17 cellular contexts compared by ENCODE assay signal in genomic region chr5:40397976-40398375, GRCh38.
A peak's percentile ranks its signal among the peaks of the same experiment; 100 is the strongest.
DNase-seq lines count a peak whose midpoint lies in the region; ATAC-seq, FAIRE-seq and TF ChIP-seq lines count a peak whose summit lies in the region.
"Had no signal": no experiment of that assay in that cellular context is flagged by ENCODE, and none has a peak within 500 bp of the region (broad histone marks: within the 10 kb centered on the region; RNA-seq: fewer than 3 reads in every experiment).

No MANE protein-coding gene starts in this region.

- no peaks in the 10 kb centered on the region for H3K9me3 Mint-ChIP-seq in activated CD4-positive, alpha-beta T cell treated with anti-CD3 and anti-CD28 coated beads for 36 hours (ENCODE audit: low read depth)
- peaks cover 0 to 3% of the 10 kb centered on the region in 2 donors for H3K9me3 Mint-ChIP-seq in activated T-cell treated with anti-CD3 and anti-CD28 coated beads, Interleukin-2, amount 50 U/mL, for 72 hours
- H3K9me3 Mint-ChIP-seq in activated naive CD8-positive, alpha-beta T cell (ENCODE audit: low read depth): no peaks in the 10 kb centered on the region
- H3K9me3 Mint-ChIP-seq: CD14-positive monocyte; CD8-positive, alpha-beta T cell had no signal

- no peak overlapping the region for H3K4me3 Mint-ChIP-seq in activated CD4-positive, alpha-beta T cell treated with anti-CD3 and anti-CD28 coated beads for 36 hours
- peak overlapping the region in 1 of 2 donors; percentile 39 for H3K4me3 Mint-ChIP-seq in activated T-cell treated with anti-CD3 and anti-CD28 coated beads, Interleukin-2, amount 50 U/mL, for 72 hours
- H3K4me3 Mint-ChIP-seq in activated naive CD8-positive, alpha-beta T cell: no peak overlapping the region
- H3K4me3 Mint-ChIP-seq: CD14-positive monocyte; CD8-positive, alpha-beta T cell had no signal

- H3K4me1 Mint-ChIP-seq in activated CD4-positive, alpha-beta T cell treated with anti-CD3 and anti-CD28 coated beads for 36 hours: peaks cover 56% of the 10 kb centered on the region
- peaks cover 44% of the 10 kb centered on the region for H3K4me1 Mint-ChIP-seq in activated T-cell treated with anti-CD3 and anti-CD28 coated beads, Interleukin-2, amount 50 U/mL, for 72 hours (ENCODE audit: low read depth)
- peaks cover 35% of the 10 kb centered on the region for H3K4me1 Mint-ChIP-seq in activated naive CD8-positive, alpha-beta T cell (ENCODE audit: low read depth)

- peaks cover 1% of the 10 kb centered on the region for H3K36me3 Mint-ChIP-seq in activated CD4-positive, alpha-beta T cell treated with anti-CD3 and anti-CD28 coated beads for 36 hours (ENCODE audit: low read depth)
- H3K36me3 Mint-ChIP-seq in activated T-cell treated with anti-CD3 and anti-CD28 coated beads, Interleukin-2, amount 50 U/mL, for 72 hours (ENCODE audit: insufficient read depth in 2 of 2): peaks cover 0 to 4% of the 10 kb centered on the region in 2 donors
- H3K36me3 Mint-ChIP-seq in activated naive CD8-positive, alpha-beta T cell: peaks cover 1% of the 10 kb centered on the region
- H3K36me3 Mint-ChIP-seq: CD14-positive monocyte; CD8-positive, alpha-beta T cell had no signal

- peak; percentile 34 for ATAC-seq in activated CD4-positive, alpha-beta T cell treated with anti-CD3 and anti-CD28 coated beads for 36 hours
- ATAC-seq in activated T-cell treated with anti-CD3 and anti-CD28 coated beads, Interleukin-2, amount 50 U/mL, for 72 hours (replicated peaks in 1 of 2): peak; percentile 12 to 17
- no peak for ATAC-seq in HG02623 (IDR thresholded peaks at IDR 0.05; ENCODE audit: unreplicated experiment)
- ATAC-seq: CD8-positive, alpha-beta T cell had no signal

- POLR2A ChIA-PET in activated CD4-positive, alpha-beta T cell treated with anti-CD3 and anti-CD28 coated beads for 36 hours (lab: Charles Lee): no interaction called here

- no peak for TF ChIP-seq POLR2A in H54 (IDR thresholded peaks at IDR 0.05; ENCODE audit: low read depth, low read length)

- FAIRE-seq in H54 (lab: Jason Lieb, UNC): peak; percentile 62
- FAIRE-seq: D721Med, GM12892, GM19239 had no signal

- DNase-seq in activated CD4-positive, alpha-beta T cell treated with anti-CD3 and anti-CD28 coated beads for 36 hours: peak; percentile 27
- no peak for DNase-seq in activated CD4-positive, alpha-beta T cell treated with anti-CD3 and anti-CD28 coated beads for 4 hours
- DNase-seq in activated T-cell treated with anti-CD3 and anti-CD28 coated beads, Interleukin-2, amount 50 U/mL, for 72 hours: no peak
- no peak for DNase-seq in activated T-cell treated with anti-CD3 and anti-CD28 coated beads, Interleukin-2, amount 50 U/mL, for 48 hours
- DNase-seq in H54 (ENCODE audit: insufficient read length, low spot score): no peak
- no peak for DNase-seq in GM19238 (ENCODE audit: insufficient read length, low spot score)
- DNase-seq: CD8-positive, alpha-beta T cell; COR-L47; DND-41; GDM1; GOT3 had no signal

- intact Hi-C loops in activated CD4-positive, alpha-beta T cell treated with anti-CD3 and anti-CD28 coated beads for 36 hours (cut with DNase I, micrococcal nuclease): no loop called here

- CTCF ChIA-PET in activated CD4-positive, alpha-beta T cell treated with anti-CD3 and anti-CD28 coated beads for 36 hours (lab: Charles Lee): interaction anchor here (0.9 kb wide), 1 partner anchor 11 kb away, joined by 3 read pairs; no protein-coding TSS in a partner anchor

- no peaks in the 10 kb centered on the region for H3K27me3 Mint-ChIP-seq in activated CD4-positive, alpha-beta T cell treated with anti-CD3 and anti-CD28 coated beads for 36 hours
- no peaks in the 10 kb centered on the region for H3K27me3 Mint-ChIP-seq in activated T-cell treated with anti-CD3 and anti-CD28 coated beads, Interleukin-2, amount 50 U/mL, for 72 hours (ENCODE audit: low read depth)
- H3K27me3 Mint-ChIP-seq in activated naive CD8-positive, alpha-beta T cell: no peaks in the 10 kb centered on the region

- peak overlapping the region; percentile 59 for H3K27ac Mint-ChIP-seq in activated CD4-positive, alpha-beta T cell treated with anti-CD3 and anti-CD28 coated beads for 36 hours
- H3K27ac Mint-ChIP-seq in activated T-cell treated with anti-CD3 and anti-CD28 coated beads, Interleukin-2, amount 50 U/mL, for 72 hours: peak overlapping the region; percentile 77
- peak overlapping the region; percentile 8 for H3K27ac Mint-ChIP-seq in activated naive CD8-positive, alpha-beta T cell
- H3K27ac Mint-ChIP-seq: CD8-positive, alpha-beta T cell had no signal

Comparison
In these comparisons a context has a peak if more than half of its experiments do, and no peak if none do; other contexts are left out.
1. H3K27ac Mint-ChIP-seq: peak in every context shown above with its lines; median percentile 77 in activated T-cell treated with anti-CD3 and anti-CD28 coated beads, Interleukin-2, amount 50 U/mL, for 72 hours; 59 in activated CD4-positive, alpha-beta T cell treated with anti-CD3 and anti-CD28 coated beads for 36 hours; 8 in activated naive CD8-positive, alpha-beta T cell.